15 cellular contexts compared by ENCODE assay signal in genomic region chr2:171348056-171348455, GRCh38.
DNase-seq lines count a peak whose midpoint lies in the region; ATAC-seq and TF ChIP-seq lines count a peak whose summit lies in the region.
"Had no signal": no experiment of that assay in that cellular context is flagged by ENCODE, and none has a peak within 500 bp of the region (broad histone marks: within the 10 kb centered on the region; RNA-seq: fewer than 3 reads in every experiment).

No MANE protein-coding gene starts in this region.

- TF ChIP-seq CTCF in left ventricle myocardium inferior (IDR thresholded peaks at IDR 0.05; ENCODE audit: borderline replicate concordance) (no peak), RWPE2 (IDR thresholded peaks at IDR 0.05; ENCODE audit: poor library complexity, severe bottlenecking) (no peak), mesothelial cell of epicardium (IDR thresholded peaks at IDR 0.05; ENCODE audit: unreplicated experiment) (no peak), H9 (conservative IDR thresholded peaks at IDR 0.05) (no peak)

- no peak overlapping the region for H2BK120ac ChIP-seq in H9 (ENCODE audit: low read depth, low read length, poor library complexity, severe bottlenecking)

- no peak overlapping the region for H3K56ac ChIP-seq in H9 (ENCODE audit: insufficient read length, low read depth, low read length)

- H3K27me3 ChIP-seq in left ventricle myocardium inferior (ENCODE audit: low read depth) (no peaks in the 10 kb centered on the region), RWPE2 (ENCODE audit: insufficient read depth, poor library complexity, severe bottlenecking) (no peaks in the 10 kb centered on the region), H9 (ENCODE audit: insufficient read depth, low read length) (no peaks in the 10 kb centered on the region)
- H3K27me3 ChIP-seq: ascending aorta had no signal

- no peak overlapping the region for H3K14ac ChIP-seq in H9 (ENCODE audit: insufficient read depth, low read length)

- H2BK12ac ChIP-seq in H9 (ENCODE audit: insufficient read length, low read depth, low read length), result no peak overlapping the region

- H3K9ac ChIP-seq in H9 (ENCODE audit: extremely low read depth, insufficient read length, low read length), result no peak overlapping the region

- H4K8ac ChIP-seq in H9 (replicated peaks; ENCODE audit: insufficient read length, low read depth, low read length), result no peak overlapping the region

- H3K27me3 Mint-ChIP-seq in mesothelial cell of epicardium (ENCODE audit: low read depth) (no peaks in the 10 kb centered on the region), H9 (ENCODE audit: low read depth) (no peaks in the 10 kb centered on the region)
- H3K27me3 Mint-ChIP-seq: activated CD4-positive, alpha-beta T cell treated with anti-CD3 and anti-CD28 coated beads, Interleukin-2, amount 10 ng/mL, durations not matched to agents 7 days and 5 days had no signal

- no peak overlapping the region for H2BK15ac ChIP-seq in H9 (ENCODE audit: low read depth, low read length)

- no peak overlapping the region for H4K91ac ChIP-seq in H9 (ENCODE audit: insufficient read length, low read depth, low read length)

- no peaks in the 10 kb centered on the region for H4K20me1 ChIP-seq in H9 (ENCODE audit: control insufficient read depth, insufficient read depth, insufficient read length)

- no peaks in the 10 kb centered on the region for H3K79me2 ChIP-seq in H9 (ENCODE audit: insufficient read depth, low read length)

- H3K9me3 Mint-ChIP-seq in mesothelial cell of epicardium (peaks cover 9% of the 10 kb centered on the region), H9 (peaks cover 8 to 11% of the 10 kb centered on the region in 2 experiments)

- peaks cover 9% of the 10 kb centered on the region for H3K36me3 Mint-ChIP-seq in mesothelial cell of epicardium
- peaks cover 7 to 13% (median 11%) of the 10 kb centered on the region in 3 experiments for H3K36me3 Mint-ChIP-seq in H9 (ENCODE audit: insufficient read depth in 1 of 3, low read depth in 3 of 3)

- no peak for ATAC-seq in Right ventricle myocardium superior (ENCODE audit: poor library complexity)
- no peak for ATAC-seq in RWPE2 (ENCODE audit: low read depth)

- H3K36me3 ChIP-seq in left ventricle myocardium inferior (no peaks in the 10 kb centered on the region), RWPE2 (ENCODE audit: low read depth) (no peaks in the 10 kb centered on the region)
- H3K36me3 ChIP-seq: ascending aorta, lower lobe of right lung had no signal

- H3K4me3 ChIP-seq in left ventricle myocardium inferior (no peak overlapping the region), RWPE2 (ENCODE audit: severe bottlenecking) (no peak overlapping the region)
- H3K4me3 ChIP-seq: ascending aorta, lower lobe of right lung had no signal

- H2AFZ ChIP-seq in H9 (ENCODE audit: low read length), result no peak overlapping the region

- no peak overlapping the region for H3K23ac ChIP-seq in H9 (ENCODE audit: insufficient read length, low read depth, low read length)

- WGBS in H9 (ENCODE audit: extremely low coverage, insufficient read length, low lambda C conversion rate), result no CpG with 5 or more reads among the region's 1 CpG

- no peaks in the 10 kb centered on the region for H3K23me2 ChIP-seq in H9 (ENCODE audit: insufficient read length, low read depth, low read length, poor library complexity, severe bottlenecking)

- no peak overlapping the region for H4K5ac ChIP-seq in H9 (ENCODE audit: insufficient read length, low read depth, low read length)

- H3K79me1 ChIP-seq in H9 (ENCODE audit: insufficient read depth, low read depth, low read length, poor library complexity, severe bottlenecking), result no peaks in the 10 kb centered on the region

- H2BK20ac ChIP-seq in H9 (ENCODE audit: low read depth, low read length, poor library complexity, severe bottlenecking), result no peak overlapping the region

- H3K9me3 ChIP-seq in left ventricle myocardium inferior (replicated peaks), result peaks cover 17% of the 10 kb centered on the region
- no peaks in the 10 kb centered on the region for H3K9me3 ChIP-seq in RWPE2 (ENCODE audit: severe bottlenecking)
- no peaks in the 10 kb centered on the region for H3K9me3 ChIP-seq in H9 (ENCODE audit: control insufficient read depth, low read depth, low read length)
- H3K9me3 ChIP-seq: ascending aorta, lower lobe of right lung had no signal

- DNase-seq in left ventricle myocardium inferior (no peak), Right ventricle myocardium superior (no peak), RWPE2 (ENCODE audit: low spot score) (no peak), mesothelial cell of epicardium (ENCODE audit: low spot score in 2 of 2, unreplicated experiment in 2 of 2) (no peak), H9 (no peak), NCI-H345 (lab: John Stamatoyannopoulos, UW) (no peak), NCI-H2029 treated with DMSO at 0.1 percent for 48 hours (lab: John Stamatoyannopoulos, UW) (no peak), caudate nucleus (lab: John Stamatoyannopoulos, UW) (no peak)
- DNase-seq: activated CD4-positive, alpha-beta T cell treated with anti-CD3 and anti-CD28 coated beads, Interleukin-2, amount 10 ng/mL, durations not matched to agents 7 days and 5 days; lower lobe of right lung; NCI-H1092; NCI-H2227 treated with DMSO at 0.1 percent for 48 hours; stimulated activated CD4-positive, alpha-beta T cell treated with anti-CD3 and anti-CD28 coated beads, Interleukin-12 subunit alpha, Interleukin-12 subunit beta, amount 100 ng/mL, for 4 hours; T-helper 1 cell had no signal

- intact Hi-C loops in left ventricle myocardium inferior (cut with micrococcal nuclease) (no loop called here), Right ventricle myocardium superior (cut with DNase I) (no loop called here)

- no peak overlapping the region for H2AK5ac ChIP-seq in H9 (ENCODE audit: insufficient read length, low read length)

- no peak overlapping the region for H2BK5ac ChIP-seq in H9 (ENCODE audit: insufficient read length, low read length)

- H3K4me3 Mint-ChIP-seq in mesothelial cell of epicardium, result no peak overlapping the region
- H3K4me3 Mint-ChIP-seq in H9, result no peak overlapping the region
- H3K4me3 Mint-ChIP-seq: activated CD4-positive, alpha-beta T cell treated with anti-CD3 and anti-CD28 coated beads, Interleukin-2, amount 10 ng/mL, durations not matched to agents 7 days and 5 days had no signal

- H3K27ac Mint-ChIP-seq in mesothelial cell of epicardium (peak overlapping the region; percentile 32), H9 (peak overlapping the region in 1 of 3 experiments; percentile 62; a peak in 1 of 7 replicates)
- H3K27ac Mint-ChIP-seq: activated CD4-positive, alpha-beta T cell treated with anti-CD3 and anti-CD28 coated beads, Interleukin-2, amount 10 ng/mL, durations not matched to agents 7 days and 5 days had no signal

- H3T11ph ChIP-seq in H9 (ENCODE audit: low read length), result no peak overlapping the region

- no peak overlapping the region for H3K4me2 ChIP-seq in H9 (ENCODE audit: insufficient read depth, insufficient read length, low read length)

- H3K27ac ChIP-seq in left ventricle myocardium inferior (replicated peaks) (peak overlapping the region; percentile 64), RWPE2 (ENCODE audit: poor library complexity, severe bottlenecking) (peak overlapping the region; percentile 8), H9 (ENCODE audit: insufficient read length, low read depth, low read length) (no peak overlapping the region), caudate nucleus (ENCODE audit: low read depth, low read length) (no peak overlapping the region)
- H3K27ac ChIP-seq: lower lobe of right lung had no signal

- H3K4me1 Mint-ChIP-seq in mesothelial cell of epicardium, result peaks cover 7% of the 10 kb centered on the region
- peaks cover 6 to 8% of the 10 kb centered on the region in 2 experiments; a peak in 3 of 4 replicates for H3K4me1 Mint-ChIP-seq in H9

- peaks cover 28% of the 10 kb centered on the region for H3K4me1 ChIP-seq in left ventricle myocardium inferior
- H3K4me1 ChIP-seq in RWPE2 (ENCODE audit: insufficient read depth, poor library complexity, severe bottlenecking), result peaks cover 8% of the 10 kb centered on the region
- H3K4me1 ChIP-seq in H9 (ENCODE audit: insufficient read depth, low read length), result no peaks in the 10 kb centered on the region

- H3K18ac ChIP-seq in H9 (ENCODE audit: insufficient read length, low read depth, low read length), result no peak overlapping the region

- H3K4ac ChIP-seq in H9 (ENCODE audit: low read depth, low read length), result no peak overlapping the region

Comparison
In these comparisons a context has a peak if more than half of its experiments do, and no peak if none do; other contexts are left out.
1. H3K27ac ChIP-seq: peak in left ventricle myocardium inferior (single experiment) and RWPE2 (single experiment); none in H9 (single experiment) and caudate nucleus (single experiment).